Comparison of ENCODE assay signal across 12 cellular contexts in the genomic region with DNA sequence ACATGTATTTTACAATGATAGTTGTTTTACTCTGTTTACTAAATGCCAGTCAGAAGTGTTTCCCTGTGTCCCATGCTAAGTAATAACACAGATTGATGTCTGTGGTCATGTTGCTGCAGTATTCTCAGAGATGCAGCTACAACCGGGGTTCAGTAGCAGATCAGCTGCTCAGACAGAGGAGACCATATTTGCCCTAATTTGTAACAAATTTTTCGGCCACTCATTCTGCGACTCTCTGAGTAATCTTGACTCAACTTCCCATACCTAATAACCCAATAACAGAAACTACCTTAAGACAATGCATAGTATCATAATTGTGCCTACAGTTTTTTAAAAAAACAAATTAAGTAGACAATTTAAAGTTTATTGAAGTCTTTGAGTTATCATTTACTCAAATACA. TPM values are rescaled to one million over a fixed set of nuclear protein-coding genes. Genes with fewer than 3 reads are reported as not detected.
A peak's percentile ranks its signal among the peaks of the same experiment; 100 is the strongest.
DNase-seq lines count a peak whose midpoint lies in the region; ATAC-seq and TF ChIP-seq lines count a peak whose summit lies in the region.
"Had no signal": no experiment of that assay in that cellular context is flagged by ENCODE, and none has a peak within 500 bp of the region (broad histone marks: within the 10 kb centered on the region; RNA-seq: fewer than 3 reads in every experiment).

No MANE protein-coding gene starts in this region.

- H3K4me3 ChIP-seq in Caco-2 (ENCODE audit: low read depth, low read length), result no peak overlapping the region
- no peak overlapping the region for H3K4me3 ChIP-seq in CD8-positive, alpha-beta memory T cell (ENCODE audit: low read length)
- H3K4me3 ChIP-seq in prostate gland, result no peak overlapping the region

- BruUV-seq in Caco-2 (replicated peaks; lab: Mats Ljungman, UMichigan), result no TSS peak

- no peak overlapping the region for H3K27ac ChIP-seq in CD8-positive, alpha-beta memory T cell (ENCODE audit: low read depth, low read length)
- no peak overlapping the region for H3K27ac ChIP-seq in prostate gland
- H3K27ac ChIP-seq: neutrophil had no signal

- no peaks in the 10 kb centered on the region for H3K4me1 ChIP-seq in Caco-2
- H3K4me1 ChIP-seq in CD8-positive, alpha-beta memory T cell (ENCODE audit: insufficient read depth, low read length), result no peaks in the 10 kb centered on the region
- no peaks in the 10 kb centered on the region for H3K4me1 ChIP-seq in prostate gland (replicated peaks)

- H3K9me3 Mint-ChIP-seq in Caco-2 (ENCODE audit: unreplicated experiment), result no peaks in the 10 kb centered on the region
- H3K9me3 Mint-ChIP-seq in CD8-positive, alpha-beta memory T cell, result no peaks in the 10 kb centered on the region
- H3K9me3 Mint-ChIP-seq: activated CD4-positive, alpha-beta T cell treated with anti-CD3 and anti-CD28 coated beads, Interleukin-2, amount 10 ng/mL, durations not matched to agents 24 days and 14 days had no signal

- intact Hi-C loops in Caco-2 (cut with micrococcal nuclease; ENCODE audit: unreplicated experiment) (no loop called here), prostate gland (cut with DNase I) (no loop called here)

- H3K27me3 ChIP-seq in Caco-2 (replicated peaks; ENCODE audit: control insufficient read depth, insufficient read depth, low read length), result no peaks in the 10 kb centered on the region
- no peaks in the 10 kb centered on the region for H3K27me3 ChIP-seq in CD8-positive, alpha-beta memory T cell (ENCODE audit: insufficient read depth, low read length, poor library complexity, severe bottlenecking)
- H3K27me3 ChIP-seq in prostate gland (replicated peaks; ENCODE audit: insufficient read depth), result no peaks in the 10 kb centered on the region
- H3K27me3 ChIP-seq: neutrophil had no signal

- WGBS in prostate gland, result 91% methylated on average over 3 of the region's 3 CpGs

- peak; percentile 39 for DNase-seq in GM13977 (ENCODE audit: low spot score)
- DNase-seq in Caco-2, result no peak
- DNase-seq in CD8-positive, alpha-beta memory T cell, result no peak
- DNase-seq in NCI-H1417 treated with DMSO at 0.1 percent for 48 hours (lab: John Stamatoyannopoulos, UW), result no peak
- no peak for DNase-seq in prostate gland (ENCODE audit: low spot score)
- DNase-seq: IMR-90, NCI-H2171 had no signal

- H3K4me1 Mint-ChIP-seq in Caco-2 (ENCODE audit: low read depth, unreplicated experiment), result peaks cover 10% of the 10 kb centered on the region
- H3K4me1 Mint-ChIP-seq in CD8-positive, alpha-beta memory T cell, result peaks cover 38 to 83% (median 77%) of the 10 kb centered on the region in 3 donors

- POLR2A ChIA-PET in Caco-2 (lab: Charles Lee), result no interaction called here
- POLR2A ChIA-PET in CD8-positive, alpha-beta memory T cell (lab: Charles Lee), result interaction anchor here (0.6 kb wide), 1 partner anchor 23 kb away, joined by 5 read pairs; no protein-coding TSS in a partner anchor

- in situ Hi-C loops in GM13977 (cut with MboI; ENCODE audit: low pct_unique_long_range_greater_than_20kb, low sequenced_read_pairs, unreplicated experiment), result no loop called here

- no peak for TF ChIP-seq POLR2A in prostate gland (IDR thresholded peaks at IDR 0.05)

- H3K36me3 ChIP-seq in Caco-2 (ENCODE audit: control insufficient read depth, insufficient read depth, low read length) (no peaks in the 10 kb centered on the region), prostate gland (no peaks in the 10 kb centered on the region)
- H3K36me3 ChIP-seq in CD8-positive, alpha-beta memory T cell (ENCODE audit: insufficient read depth, low read length), result no peaks in the 10 kb centered on the region
- H3K36me3 ChIP-seq: neutrophil had no signal

- no peaks in the 10 kb centered on the region for H3K36me3 Mint-ChIP-seq in Caco-2 (ENCODE audit: insufficient read depth, unreplicated experiment)
- peaks cover 10 to 32% (median 29%) of the 10 kb centered on the region in 3 donors for H3K36me3 Mint-ChIP-seq in CD8-positive, alpha-beta memory T cell

- TF ChIP-seq CTCF in GM13977 (IDR thresholded peaks at IDR 0.05; ENCODE audit: extremely low read depth, insufficient read depth, missing control alignments), result no peak
- TF ChIP-seq CTCF in Caco-2 (IDR thresholded peaks at IDR 0.05; ENCODE audit: insufficient read depth in 1 of 2, low read depth in 1 of 2, low read length in 1 of 2, severe bottlenecking in 1 of 2, unreplicated experiment in 1 of 2), result no peak
- no peak for TF ChIP-seq CTCF in prostate gland (IDR thresholded peaks at IDR 0.05)

- CTCF ChIA-PET in Caco-2 (lab: Charles Lee), result interaction anchor here (0.7 kb wide), 1 partner anchor 110 kb away, joined by 3 read pairs; no protein-coding TSS in a partner anchor
- CTCF ChIA-PET in CD8-positive, alpha-beta memory T cell (lab: Charles Lee), result no interaction called here

- H3K27me3 Mint-ChIP-seq in Caco-2 (ENCODE audit: insufficient read depth, unreplicated experiment), result peaks cover 11% of the 10 kb centered on the region
- no peaks in the 10 kb centered on the region for H3K27me3 Mint-ChIP-seq in CD8-positive, alpha-beta memory T cell
- H3K27me3 Mint-ChIP-seq: activated CD4-positive, alpha-beta T cell treated with anti-CD3 and anti-CD28 coated beads, Interleukin-2, amount 10 ng/mL, durations not matched to agents 24 days and 14 days had no signal

- no peak overlapping the region for H3K4me3 Mint-ChIP-seq in Caco-2 (ENCODE audit: unreplicated experiment)
- H3K4me3 Mint-ChIP-seq in CD8-positive, alpha-beta memory T cell, result no peak overlapping the region
- H3K4me3 Mint-ChIP-seq: activated CD4-positive, alpha-beta T cell treated with anti-CD3 and anti-CD28 coated beads, Interleukin-2, amount 10 ng/mL, durations not matched to agents 24 days and 14 days had no signal

- H3K9me3 ChIP-seq in Caco-2 (no peaks in the 10 kb centered on the region), prostate gland (no peaks in the 10 kb centered on the region)
- no peaks in the 10 kb centered on the region for H3K9me3 ChIP-seq in CD8-positive, alpha-beta memory T cell (ENCODE audit: low read length)
- H3K9me3 ChIP-seq: neutrophil had no signal

- H3K27ac Mint-ChIP-seq in Caco-2 (ENCODE audit: unreplicated experiment), result no peak overlapping the region
- peak overlapping the region in 1 of 8 donors; percentile 23 for H3K27ac Mint-ChIP-seq in CD8-positive, alpha-beta memory T cell
- H3K27ac Mint-ChIP-seq: activated CD4-positive, alpha-beta T cell treated with anti-CD3 and anti-CD28 coated beads, Interleukin-2, amount 10 ng/mL, durations not matched to agents 24 days and 14 days had no signal

- ATAC-seq in GM19025 (IDR thresholded peaks at IDR 0.05; ENCODE audit: low read depth, unreplicated experiment), result peak; percentile 50
- ATAC-seq in HG02763 (IDR thresholded peaks at IDR 0.05; ENCODE audit: unreplicated experiment), result peak; percentile 40
- ATAC-seq in HG03565 (IDR thresholded peaks at IDR 0.05; ENCODE audit: unreplicated experiment), result peak; percentile 62

RNA-seq across cellular contexts. Expression of gene NIBAN1, which starts 32.6 kb away (rescaled TPM):
- 14.3 and 20.8 TPM in 2 replicates for total RNA-seq in Caco-2 (2022)
- 10 to 100 TPM; 51.8 to 55.7 TPM for total RNA-seq in CD8-positive, alpha-beta memory T cell
- 40.0 TPM for polyA plus RNA-seq in CD8-positive, alpha-beta memory T cell
- total RNA-seq in prostate gland, result 10 to 100 TPM; 47.3 to 97.4 TPM
